10 cellular contexts compared by ENCODE assay signal in the genomic region with DNA sequence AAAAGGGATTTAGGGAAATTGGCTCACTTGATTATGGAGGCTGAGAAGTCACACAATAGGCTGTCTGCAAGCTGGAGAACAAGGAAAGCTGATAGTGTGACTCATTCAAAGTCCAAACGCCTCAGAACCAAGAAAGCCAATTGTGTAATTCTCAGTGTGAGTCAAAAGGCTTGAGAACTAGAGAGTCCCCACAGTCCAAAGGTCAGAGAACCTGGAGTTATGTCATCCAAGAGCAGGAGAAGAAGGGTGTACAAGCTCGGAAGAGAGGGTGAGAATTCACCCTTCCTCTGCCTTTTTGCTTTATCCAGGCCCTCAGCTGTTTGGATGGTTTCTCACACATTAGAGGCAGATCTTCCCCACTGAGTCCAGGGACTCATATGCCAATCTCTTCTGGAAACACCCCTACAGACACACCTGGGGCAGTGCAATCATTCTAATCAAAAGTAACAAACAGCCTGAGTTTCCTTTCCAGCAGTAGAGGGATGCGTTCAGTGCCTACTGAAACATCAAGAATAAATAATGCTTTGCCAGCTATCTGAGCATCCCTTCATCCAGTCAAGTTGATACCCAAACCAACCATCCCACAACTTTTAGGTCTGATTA.
DNase-seq lines count a peak whose midpoint lies in the region; ATAC-seq and TF ChIP-seq lines count a peak whose summit lies in the region.
"Had no signal": no experiment of that assay in that cellular context is flagged by ENCODE, and none has a peak within 500 bp of the region (broad histone marks: within the 10 kb centered on the region; RNA-seq: fewer than 3 reads in every experiment).

No MANE protein-coding gene starts in this region.

- no peaks in the 10 kb centered on the region for H3K36me3 ChIP-seq in body of pancreas (replicated peaks in 1 of 2; ENCODE audit: insufficient read depth in 1 of 2, low read depth in 2 of 2)
- no peaks in the 10 kb centered on the region for H3K36me3 ChIP-seq in mesendoderm (ENCODE audit: control insufficient read depth, insufficient read depth, low read length)

- H3K4me2 ChIP-seq in mesendoderm (ENCODE audit: low read length): no peak overlapping the region

- H3K9me3 ChIP-seq in body of pancreas: no peaks in the 10 kb centered on the region

- H4K8ac ChIP-seq in mesendoderm (ENCODE audit: low read depth, low read length): no peak overlapping the region

- no peak overlapping the region for H2BK120ac ChIP-seq in mesendoderm (ENCODE audit: low read depth, low read length)

- WGBS in body of pancreas, 2 donors: 19 to 31% methylated on average over 3 of the region's 3 CpGs
- no CpG with 5 or more reads among the region's 3 CpGs for WGBS in mesendoderm (ENCODE audit: extremely low coverage, insufficient coverage, low lambda C conversion rate)

- H3K27me3 ChIP-seq in body of pancreas (no peaks in the 10 kb centered on the region), mesendoderm (ENCODE audit: insufficient read depth, low read length, poor library complexity) (no peaks in the 10 kb centered on the region)

- no peaks in the 10 kb centered on the region for H3K4me1 ChIP-seq in body of pancreas
- H3K4me1 ChIP-seq in mesendoderm (ENCODE audit: control insufficient read depth, low read depth, low read length): peaks cover 2% of the 10 kb centered on the region

- no peak overlapping the region for H3K4ac ChIP-seq in mesendoderm (ENCODE audit: low read depth, low read length)

- H3K9ac ChIP-seq in mesendoderm (ENCODE audit: low read length): no peak overlapping the region

- H4K5ac ChIP-seq in mesendoderm (ENCODE audit: low read length): no peak overlapping the region

- no peak overlapping the region for H2AK5ac ChIP-seq in mesendoderm (ENCODE audit: low read length)

- no peak for TF ChIP-seq POLR2A in body of pancreas (IDR thresholded peaks at IDR 0.05)

- no peak for TF ChIP-seq CTCF in body of pancreas (IDR thresholded peaks at IDR 0.05)

- H3K18ac ChIP-seq in mesendoderm (ENCODE audit: low read length): no peak overlapping the region

- H3K79me1 ChIP-seq in mesendoderm (ENCODE audit: low read length): no peaks in the 10 kb centered on the region

- H3K27ac ChIP-seq in body of pancreas (no peak overlapping the region), mesendoderm (ENCODE audit: low read depth, low read length) (peak overlapping the region; percentile 37)

- no peak overlapping the region for H2BK15ac ChIP-seq in mesendoderm (replicated peaks; ENCODE audit: low read depth)

- H3K4me3 ChIP-seq in body of pancreas (no peak overlapping the region), mesendoderm (ENCODE audit: low read length) (no peak overlapping the region)

- no peak overlapping the region for H3K23ac ChIP-seq in mesendoderm (ENCODE audit: low read length)

- H2BK5ac ChIP-seq in mesendoderm (ENCODE audit: low read length): peak overlapping the region; percentile 14

- intact Hi-C loops in body of pancreas (cut with DNase I): no loop called here

- ATAC-seq in body of pancreas: peak; percentile 89
- ATAC-seq in GM21528 (IDR thresholded peaks at IDR 0.05; ENCODE audit: low FRiP score, unreplicated experiment): no peak
- ATAC-seq in GM18909 (IDR thresholded peaks at IDR 0.05; ENCODE audit: poor library complexity, unreplicated experiment): no peak

- no peak overlapping the region for H3K56ac ChIP-seq in mesendoderm (ENCODE audit: low read length)

- DNase-seq in DMS53 treated with DMSO at 0.1 percent for 48 hours (lab: John Stamatoyannopoulos, UW; ENCODE audit: unreplicated experiment) (peak; percentile 22), LoVo (ENCODE audit: low spot score) (peak; percentile 79), body of pancreas (peak; percentile 15 to 68 (median 36)), mesendoderm (peak; percentile 51), NCI-H1694 (lab: John Stamatoyannopoulos, UW) (no peak), COR-L47 (lab: John Stamatoyannopoulos, UW) (no peak)
- DNase-seq: midbrain, RPMI8226 had no signal

- H3K79me2 ChIP-seq in mesendoderm (ENCODE audit: control insufficient read depth, insufficient read depth, low read length): no peaks in the 10 kb centered on the region

Comparison
In these comparisons a context has a peak if more than half of its experiments do, and no peak if none do; other contexts are left out.
1. DNase-seq: peak in DMS53 treated with DMSO at 0.1 percent for 48 hours (single experiment), LoVo (single experiment), body of pancreas (4 of 4) and mesendoderm (single experiment); none in NCI-H1694 (single experiment) and COR-L47 (single experiment).